In genomic region chr12:57754411-57755193, GRCh38 we compare ENCODE assay signal across 8 cellular contexts. TPM values are rescaled to one million over a fixed set of nuclear protein-coding genes. Genes with fewer than 3 reads are reported as not detected.
DNase-seq lines count a peak whose midpoint lies in the region; ATAC-seq and TF ChIP-seq lines count a peak whose summit lies in the region.

MARCHF9 (plus strand) TSS chr12:57755103; CDS start chr12:57755529, 426 bp downstream.

- peaks cover 0 to 5% of the 10 kb centered on the region in 2 donors for H3K9me3 ChIP-seq in lung (ENCODE audit: control insufficient read depth in 2 of 2, insufficient read depth in 1 of 2, low read length in 1 of 2)

- H3K36me3 ChIP-seq in lung (ENCODE audit: control insufficient read depth in 2 of 2, insufficient read depth in 2 of 2, low read length in 2 of 2) = peaks cover 0 to 19% of the 10 kb centered on the region in 2 donors

- DNase-seq in NCI-H345 (lab: John Stamatoyannopoulos, UW) = peak; percentile 91
- DNase-seq in activated CD4-positive, alpha-beta T cell treated with anti-CD3 and anti-CD28 coated beads for 48 hours = peak; percentile 88
- DNase-seq in lung (ENCODE audit: low spot score) = peak; percentile 88
- DNase-seq in stimulated activated CD8-positive, alpha-beta memory T cell treated with anti-CD3 and anti-CD28 coated beads, Interleukin-12 subunit alpha, Interleukin-12 subunit beta, amount 100 ng/mL, for 1 hour (ENCODE audit: low read depth) = peak; percentile 72
- no peak for DNase-seq in MV-4-11 (lab: John Stamatoyannopoulos, UW)

- H3K27ac ChIP-seq in cingulate gyrus (ENCODE audit: low read depth, low read length) = peak within 1 kb of the TSS; percentile 21
- peak within 1 kb of the TSS in 1 of 2 donors; percentile 74 for H3K27ac ChIP-seq in lung (ENCODE audit: low read depth in 1 of 2, low read length in 1 of 2)

- WGBS in lung, 2 donors = 1 to 3% methylated on average over 14 to 41 of the region's 41 CpGs

- TF ChIP-seq CTCF in lung (IDR thresholded peaks at IDR 0.05; ENCODE audit: control extremely low read depth, extremely low read depth) = no peak

- ATAC-seq in GM18511 (IDR thresholded peaks at IDR 0.05; ENCODE audit: unreplicated experiment) (peak; percentile 42), HG03064 (IDR thresholded peaks at IDR 0.05; ENCODE audit: low read depth, unreplicated experiment) (peak; percentile 29), lung (ENCODE audit: insufficient read depth, low FRiP score) (no peak)

- H3K27me3 ChIP-seq in lung (ENCODE audit: control insufficient read depth, insufficient read depth) = no peaks in the 10 kb centered on the region

- peak within 1 kb of the TSS; percentile 71 for H3K4me3 ChIP-seq in lung

- H3K4me1 ChIP-seq in lung (ENCODE audit: control insufficient read depth in 2 of 2, insufficient read depth in 2 of 2, low read length in 2 of 2) = peaks cover 5 to 16% of the 10 kb centered on the region in 2 donors

RNA-seq across cellular contexts. Expression of gene MARCHF9, which starts in this region (rescaled TPM):
- total RNA-seq in lung = 10 to 100 TPM; 12.1 to 23.2 TPM
- polyA plus RNA-seq in lung = 10 to 100 TPM; 13.7 to 31.1 TPM
